Comparison of ENCODE assay signal across 7 cellular contexts in the genomic region with DNA sequence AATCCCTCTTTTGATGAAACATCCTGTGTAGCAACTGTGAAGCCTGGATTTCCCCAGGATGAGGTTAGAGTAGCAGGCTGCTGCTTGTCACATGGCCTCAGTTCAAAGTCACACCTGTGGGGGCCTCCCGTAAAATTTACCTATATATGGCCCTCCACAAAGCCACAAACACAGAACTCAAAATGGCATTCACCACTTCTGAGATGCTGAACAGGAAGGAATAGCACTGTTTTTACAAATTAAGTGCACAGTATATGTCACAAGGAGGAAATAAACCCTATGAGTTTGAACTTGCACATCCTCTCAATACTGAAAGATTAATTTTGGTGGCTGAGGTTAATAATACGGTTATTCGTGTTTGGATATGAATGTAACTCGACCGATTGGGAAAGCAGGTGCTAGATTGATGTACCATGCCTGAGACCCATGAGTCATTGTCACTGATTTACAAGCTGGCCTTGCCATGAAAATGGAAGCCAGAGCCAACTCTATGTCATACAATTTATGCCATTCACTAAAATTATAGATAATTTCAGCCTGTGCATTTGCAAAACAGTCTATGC.
DNase-seq lines count a peak whose midpoint lies in the region; ATAC-seq and TF ChIP-seq lines count a peak whose summit lies in the region.

No MANE protein-coding gene starts in this region.

- H3K4me3 ChIP-seq in thyroid gland (replicated peaks in 1 of 3) (no peak overlapping the region), breast epithelium (no peak overlapping the region)

- H3K36me3 ChIP-seq in thyroid gland (no peaks in the 10 kb centered on the region), breast epithelium (no peaks in the 10 kb centered on the region)

- ATAC-seq in GM19467 (IDR thresholded peaks at IDR 0.05; ENCODE audit: unreplicated experiment) (peak; percentile 90), HG03457 (IDR thresholded peaks at IDR 0.05; ENCODE audit: unreplicated experiment) (peak; percentile 91)

- H3K4me1 Mint-ChIP-seq in nephron, result peaks cover 32% of the 10 kb centered on the region

- WGBS in thyroid gland, 2 donors, result 86 to 88% methylated on average over 5 of the region's 5 CpGs

- no peak overlapping the region for H3K4me3 Mint-ChIP-seq in nephron

- no peaks in the 10 kb centered on the region for H3K27me3 ChIP-seq in thyroid gland
- H3K27me3 ChIP-seq in breast epithelium, result no peaks in the 10 kb centered on the region

- H3K9me3 Mint-ChIP-seq in nephron, result no peaks in the 10 kb centered on the region

- H3K27ac Mint-ChIP-seq in nephron, result peak overlapping the region in 2 of 3 experiments; percentile 44 to 49

- DNase-seq in activated T-cell treated with anti-CD3 and anti-CD28 coated beads for 1 hour (ENCODE audit: low read depth) (peak; percentile 38), thyroid gland (no peak), cerebellum (ENCODE audit: low spot score) (no peak), breast epithelium (ENCODE audit: low spot score in 2 of 2) (no peak)

- no peaks in the 10 kb centered on the region for H3K36me3 Mint-ChIP-seq in nephron (ENCODE audit: low read depth)

- H3K4me1 ChIP-seq in thyroid gland, result peaks cover 13 to 24% of the 10 kb centered on the region in 2 donors
- H3K4me1 ChIP-seq in breast epithelium, result no peaks in the 10 kb centered on the region

- no peak for TF ChIP-seq CTCF in nephron (IDR thresholded peaks at IDR 0.05; ENCODE audit: unreplicated experiment in 3 of 3)
- TF ChIP-seq CTCF in thyroid gland (IDR thresholded peaks at IDR 0.05), result no peak
- no peak for TF ChIP-seq CTCF in breast epithelium (IDR thresholded peaks at IDR 0.05)

- H3K9me3 ChIP-seq in thyroid gland (no peaks in the 10 kb centered on the region), breast epithelium (no peaks in the 10 kb centered on the region)

- no peak overlapping the region for H3K27ac ChIP-seq in thyroid gland
- H3K27ac ChIP-seq in breast epithelium, result no peak overlapping the region

- no peak for TF ChIP-seq POLR2A in thyroid gland (IDR thresholded peaks at IDR 0.05)
- TF ChIP-seq POLR2A in breast epithelium (IDR thresholded peaks at IDR 0.05), result no peak

- intact Hi-C loops in thyroid gland (cut with DNase I), result no loop called here
- intact Hi-C loops in breast epithelium (cut with DNase I; ENCODE audit: low total_unique reads), result no loop called here

- no peaks in the 10 kb centered on the region for H3K27me3 Mint-ChIP-seq in nephron (ENCODE audit: low read depth)
